In the genomic region with DNA sequence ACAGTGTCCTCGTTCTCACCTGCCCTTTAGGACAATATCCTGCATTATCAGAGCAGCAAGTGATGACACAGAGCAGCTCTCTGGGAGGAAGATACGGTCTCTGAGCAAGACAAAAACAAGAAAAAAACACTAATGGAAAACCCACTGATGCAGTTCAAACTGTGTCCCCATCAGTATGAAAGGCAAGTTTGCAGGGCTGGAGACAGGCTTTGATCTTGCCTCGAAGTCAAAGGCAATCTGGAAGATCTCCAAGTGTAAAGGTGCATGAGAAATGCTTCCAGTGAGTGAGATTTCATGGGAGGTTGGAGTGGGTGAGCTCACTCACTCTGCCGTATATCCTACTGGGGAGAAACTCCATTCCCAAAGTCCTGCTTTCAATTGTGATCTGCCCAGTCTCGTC, we compare ENCODE assay signal across 20 cellular contexts.
"Had no signal": no experiment of that assay in that cellular context is flagged by ENCODE, and none has a peak within 500 bp of the region (broad histone marks: within the 10 kb centered on the region; RNA-seq: fewer than 3 reads in every experiment).

No MANE protein-coding gene starts in this region.

- H3K36me3 Mint-ChIP-seq: natural killer cell; stimulated activated memory B cell treated with anti-CD40 and anti-IgM and Interleukin-4, amounts not matched to agents 10 μg/mL and 1 μg/mL and 100 μg/mL, for 72 hours had no signal

- H3K9me3 Mint-ChIP-seq: natural killer cell had no signal

- ATAC-seq: foreskin keratinocyte; left colon; left ventricle myocardium superior; lower lobe of right lung; natural killer cell; right cardiac atrium; stimulated activated memory B cell treated with anti-CD40 and anti-IgM and Interleukin-4, amounts not matched to agents 10 μg/mL and 1 μg/mL and 100 μg/mL, for 72 hours; stimulated activated naive CD8-positive, alpha-beta T cell treated with anti-CD3 and anti-CD28 coated beads, Interleukin-15, Interleukin-2, amounts not matched to agents 100 U/mL and 50 U/mL, for 24 hours had no signal

- DNase-seq: central memory CD4-positive, alpha-beta T cell; effector CD8-positive, alpha-beta T cell; foreskin keratinocyte; left colon; left ventricle myocardium superior; lower lobe of right lung; natural killer cell; right cardiac atrium; sigmoid colon; stimulated activated CD4-positive, alpha-beta T cell treated with anti-CD3 and anti-CD28 coated beads, Interleukin-2, amount 100 ng/mL, for 24 hours; stimulated activated CD4-positive, alpha-beta T cell treated with anti-CD3 and anti-CD28 coated beads, Interleukin-4, amount 100 ng/mL, for 24 hours; stimulated activated naive CD8-positive, alpha-beta T cell treated with anti-CD3 and anti-CD28 coated beads, Interleukin-15, Interleukin-2, amounts not matched to agents 100 U/mL and 50 U/mL, for 24 hours; substantia nigra; upper lobe of left lung had no signal

- H3K4me3 Mint-ChIP-seq: endodermal cell; natural killer cell; neural crest cell; stimulated activated memory B cell treated with anti-CD40 and anti-IgM and Interleukin-4, amounts not matched to agents 10 μg/mL and 1 μg/mL and 100 μg/mL, for 72 hours had no signal

- H3K4me1 Mint-ChIP-seq: endodermal cell; natural killer cell; stimulated activated memory B cell treated with anti-CD40 and anti-IgM and Interleukin-4, amounts not matched to agents 10 μg/mL and 1 μg/mL and 100 μg/mL, for 72 hours had no signal

- FAIRE-seq: colon, keratinocyte, urothelium cell line had no signal

- H3K27me3 Mint-ChIP-seq: stimulated activated memory B cell treated with anti-CD40 and anti-IgM and Interleukin-4, amounts not matched to agents 10 μg/mL and 1 μg/mL and 100 μg/mL, for 72 hours had no signal

- H3K27ac Mint-ChIP-seq: endodermal cell; natural killer cell; stimulated activated memory B cell treated with anti-CD40 and anti-IgM and Interleukin-4, amounts not matched to agents 10 μg/mL and 1 μg/mL and 100 μg/mL, for 72 hours had no signal
